1 cellular context compared by ENCODE assay signal in the genomic region with DNA sequence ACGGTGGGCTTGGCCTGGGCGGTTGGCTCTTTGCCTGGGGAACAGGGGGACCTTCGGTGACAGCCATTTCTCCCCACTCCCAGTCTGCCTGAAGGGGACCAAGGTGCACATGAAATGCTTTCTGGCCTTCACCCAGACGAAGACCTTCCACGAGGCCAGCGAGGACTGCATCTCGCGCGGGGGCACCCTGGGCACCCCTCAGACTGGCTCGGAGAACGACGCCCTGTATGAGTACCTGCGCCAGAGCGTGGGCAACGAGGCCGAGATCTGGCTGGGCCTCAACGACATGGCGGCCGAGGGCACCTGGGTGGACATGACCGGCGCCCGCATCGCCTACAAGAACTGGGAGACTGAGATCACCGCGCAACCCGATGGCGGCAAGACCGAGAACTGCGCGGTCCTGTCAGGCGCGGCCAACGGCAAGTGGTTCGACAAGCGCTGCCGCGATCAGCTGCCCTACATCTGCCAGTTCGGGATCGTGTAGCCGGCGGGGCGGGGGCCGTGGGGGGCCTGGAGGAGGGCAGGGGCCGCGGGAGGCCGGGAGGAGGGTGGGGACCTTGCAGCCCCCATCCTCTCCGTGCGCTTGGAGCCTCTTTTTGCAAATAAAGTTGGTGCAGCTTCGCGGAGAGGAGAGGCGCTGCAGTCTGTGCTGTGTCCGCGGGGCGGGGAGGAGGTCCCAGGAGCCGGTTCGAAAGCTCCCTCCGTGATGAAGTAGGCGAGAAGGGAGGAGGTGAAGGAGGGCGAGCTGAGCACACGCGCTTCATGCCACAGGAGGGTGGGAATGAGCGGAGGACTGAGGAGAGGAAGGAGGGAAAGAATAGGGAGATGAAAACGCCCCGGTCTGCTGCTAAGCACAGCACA.
TF ChIP-seq lines count a peak whose summit lies in the region.

No MANE protein-coding gene starts in this region.

TF ChIP-seq in HepG2, 621 proteins besides CTCF, POLR2A, EP300 and RAD21:
- TF ChIP-seq, protein P1, sequence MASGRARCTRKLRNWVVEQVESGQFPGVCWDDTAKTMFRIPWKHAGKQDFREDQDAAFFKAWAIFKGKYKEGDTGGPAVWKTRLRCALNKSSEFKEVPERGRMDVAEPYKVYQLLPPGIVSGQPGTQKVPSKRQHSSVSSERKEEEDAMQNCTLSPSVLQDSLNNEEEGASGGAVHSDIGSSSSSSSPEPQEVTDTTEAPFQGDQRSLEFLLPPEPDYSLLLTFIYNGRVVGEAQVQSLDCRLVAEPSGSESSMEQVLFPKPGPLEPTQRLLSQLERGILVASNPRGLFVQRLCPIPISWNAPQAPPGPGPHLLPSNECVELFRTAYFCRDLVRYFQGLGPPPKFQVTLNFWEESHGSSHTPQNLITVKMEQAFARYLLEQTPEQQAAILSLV (CRISPR knock-in tag; IDR thresholded peaks at IDR 0.05; ENCODE audit: borderline replicate concordance), result no peak
- no peak for TF ChIP-seq ZEB1 (IDR thresholded peaks at IDR 0.05; ENCODE audit: insufficient replicate concordance, low read depth)
- TF ChIP-seq ZNF510 (CRISPR knock-in tag; IDR thresholded peaks at IDR 0.05; ENCODE audit: low read depth), result no peak
- TF ChIP-seq POLR2AphosphoS5 (IDR thresholded peaks at IDR 0.05; ENCODE audit: low read depth, low read length), result no peak
- TF ChIP-seq, protein P2, sequence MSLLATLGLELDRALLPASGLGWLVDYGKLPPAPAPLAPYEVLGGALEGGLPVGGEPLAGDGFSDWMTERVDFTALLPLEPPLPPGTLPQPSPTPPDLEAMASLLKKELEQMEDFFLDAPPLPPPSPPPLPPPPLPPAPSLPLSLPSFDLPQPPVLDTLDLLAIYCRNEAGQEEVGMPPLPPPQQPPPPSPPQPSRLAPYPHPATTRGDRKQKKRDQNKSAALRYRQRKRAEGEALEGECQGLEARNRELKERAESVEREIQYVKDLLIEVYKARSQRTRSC (CRISPR knock-in tag; IDR thresholded peaks at IDR 0.05; ENCODE audit: low read depth), result no peak
- no peak for TF ChIP-seq SRY (CRISPR knock-in tag; IDR thresholded peaks at IDR 0.05)
- no peak for TF ChIP-seq HNRNPK (IDR thresholded peaks at IDR 0.05; ENCODE audit: low read depth, low read length, poor library complexity, severe bottlenecking)
- TF ChIP-seq KDM1A (CRISPR knock-in tag; IDR thresholded peaks at IDR 0.05), result no peak
- no peak for TF ChIP-seq SPEN (CRISPR knock-in tag; IDR thresholded peaks at IDR 0.05; ENCODE audit: low read depth)
- no peak for TF ChIP-seq ZNF672 (CRISPR knock-in tag; IDR thresholded peaks at IDR 0.05)
- TF ChIP-seq CCAR2 (optimal IDR thresholded peaks at IDR 0.05; ENCODE audit: low read depth, low read length), result no peak
- no peak for TF ChIP-seq SMYD3 (CRISPR knock-in tag; IDR thresholded peaks at IDR 0.05)
- TF ChIP-seq ZNF775 (CRISPR knock-in tag; IDR thresholded peaks at IDR 0.05; ENCODE audit: borderline replicate concordance), result no peak
- TF ChIP-seq SMAD9 (CRISPR knock-in tag; IDR thresholded peaks at IDR 0.05), result no peak
- TF ChIP-seq ZNF790 (CRISPR knock-in tag; IDR thresholded peaks at IDR 0.05; ENCODE audit: borderline replicate concordance), result no peak
- TF ChIP-seq SP5 (CRISPR knock-in tag; IDR thresholded peaks at IDR 0.05; ENCODE audit: borderline replicate concordance, low read depth), result no peak
